In the genomic region with DNA sequence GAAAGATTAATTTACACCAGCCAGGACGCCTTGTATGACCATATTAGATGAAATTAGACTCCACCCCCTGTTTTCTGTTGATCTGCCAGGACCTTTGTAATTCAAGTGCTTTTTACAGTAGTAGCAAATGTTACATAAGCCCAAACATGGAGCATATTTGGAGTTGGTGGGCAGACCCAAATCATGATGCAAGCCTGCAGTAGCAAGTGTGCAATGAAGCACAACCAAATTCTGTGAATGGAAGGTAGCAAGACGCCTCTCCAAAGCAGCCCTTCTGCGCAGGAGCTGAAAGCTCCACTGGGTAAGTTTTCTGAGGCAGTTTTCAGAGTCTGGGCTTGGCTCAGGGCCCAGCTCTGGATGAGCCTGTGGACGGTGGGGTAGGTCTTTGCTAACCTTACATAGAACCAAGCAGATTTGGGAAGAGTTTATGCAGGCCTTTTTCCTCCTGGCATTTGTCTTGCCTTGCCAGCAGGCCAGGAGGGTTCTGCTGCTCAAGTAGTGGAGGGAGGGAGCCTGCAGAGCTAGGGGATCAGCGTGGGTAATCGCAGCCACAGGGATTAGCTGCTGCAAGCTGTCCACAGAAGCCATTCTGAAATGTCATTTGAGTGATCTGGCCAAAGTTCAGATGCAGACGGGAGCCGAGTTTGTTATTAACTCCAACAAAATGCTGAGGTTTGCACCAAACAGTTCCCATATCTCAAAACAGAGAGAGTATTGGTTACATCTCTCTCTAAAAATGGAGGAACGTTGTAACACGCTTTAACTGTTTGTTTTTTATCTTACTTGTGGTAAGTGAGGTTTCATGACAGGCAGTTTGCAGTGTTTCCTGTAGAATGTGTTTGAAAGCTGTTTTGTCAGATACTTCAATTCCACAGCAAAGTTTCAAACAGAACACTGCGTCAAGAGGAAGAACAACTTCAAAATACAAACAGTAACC, we compare ENCODE assay signal across 7 cellular contexts. TPM values are rescaled to one million over a fixed set of nuclear protein-coding genes. Genes with fewer than 3 reads are reported as not detected.
DNase-seq lines count a peak whose midpoint lies in the region; ATAC-seq and TF ChIP-seq lines count a peak whose summit lies in the region.

No MANE protein-coding gene starts in this region.

- no peaks in the 10 kb centered on the region for H3K27me3 ChIP-seq in KMS-11 (ENCODE audit: insufficient read depth, low read depth)
- H3K27me3 ChIP-seq in endodermal cell (ENCODE audit: control insufficient read depth, insufficient read depth, low read length, poor library complexity, severe bottlenecking): no peaks in the 10 kb centered on the region

- H3K36me3 ChIP-seq in KMS-11 (ENCODE audit: insufficient read depth): no peaks in the 10 kb centered on the region
- no peaks in the 10 kb centered on the region for H3K36me3 ChIP-seq in endodermal cell (ENCODE audit: control insufficient read depth, insufficient read depth, low read length)

- peak overlapping the region; percentile 36 for H3K27ac Mint-ChIP-seq in WTC11
- H3K27ac Mint-ChIP-seq in endodermal cell: peak overlapping the region; percentile 1

- H3K4me3 Mint-ChIP-seq in WTC11: peak overlapping the region; percentile 22
- no peak overlapping the region for H3K4me3 Mint-ChIP-seq in endodermal cell

- H3K9me3 Mint-ChIP-seq in WTC11 (no peaks in the 10 kb centered on the region), endodermal cell (no peaks in the 10 kb centered on the region)

- CTCF ChIA-PET in WTC11 (lab: Charles Lee): interaction anchor here (1.0 to 1.6 kb wide), 2 partner anchors 24 to 25 kb away, joined by 3 to 4 read pairs; no protein-coding TSS in a partner anchor

- in situ Hi-C loops in GM13977 (cut with MboI; ENCODE audit: low pct_unique_long_range_greater_than_20kb, low sequenced_read_pairs, unreplicated experiment): no loop called here

- H3K4me3 ChIP-seq in KMS-11 (IDR thresholded peaks at IDR 0.05; ENCODE audit: insufficient read depth, low read depth, low read length) (no peak overlapping the region), endodermal cell (ENCODE audit: low read length) (peak overlapping the region; percentile 1)

- no peaks in the 10 kb centered on the region for H3K36me3 Mint-ChIP-seq in WTC11
- H3K36me3 Mint-ChIP-seq in endodermal cell (ENCODE audit: low read depth): no peaks in the 10 kb centered on the region

- H3K27ac ChIP-seq in KMS-11 (peak overlapping the region; percentile 81), endodermal cell (ENCODE audit: low read depth, low read length) (peak overlapping the region; percentile 13)

- peaks cover 49% of the 10 kb centered on the region for H3K79me2 ChIP-seq in KMS-11 (ENCODE audit: insufficient read depth, low read depth)

- H3K4me1 Mint-ChIP-seq in WTC11: peaks cover 90% of the 10 kb centered on the region
- H3K4me1 Mint-ChIP-seq in endodermal cell: peaks cover 88% of the 10 kb centered on the region

- no peaks in the 10 kb centered on the region for H3K9me3 ChIP-seq in endodermal cell (ENCODE audit: control insufficient read depth, low read length)

- peak; percentile 28 for DNase-seq in GM13977 (ENCODE audit: low spot score)
- DNase-seq in WTC11 (ENCODE audit: low spot score): no peak
- no peak for DNase-seq in endodermal cell
- peak; percentile 60 for DNase-seq in myocyte (ENCODE audit: low read depth)
- no peak for DNase-seq in SW 1271 (lab: John Stamatoyannopoulos, UW)

- H3K9ac ChIP-seq in KMS-11 (peak overlapping the region; percentile 16; the same call in 1 of the 2 replicates), endodermal cell (ENCODE audit: extremely low read depth, low read length, poor library complexity, severe bottlenecking) (no peak overlapping the region)

- WGBS in endodermal cell (ENCODE audit: insufficient coverage in 1 of 2, insufficient read length in 1 of 2), 2 experiments: 54 to 68% methylated on average over 6 to 11 of the region's 11 CpGs

- TF ChIP-seq CTCF in GM13977 (IDR thresholded peaks at IDR 0.05; ENCODE audit: extremely low read depth, insufficient read depth, missing control alignments) (no peak), KMS-11 (conservative IDR thresholded peaks at IDR 0.05; ENCODE audit: low read depth, low read length) (no peak), WTC11 (IDR thresholded peaks at IDR 0.05) (no peak), endodermal cell (conservative IDR thresholded peaks at IDR 0.05) (no peak)

- H4K20me1 ChIP-seq in KMS-11 (ENCODE audit: insufficient read depth): no peaks in the 10 kb centered on the region

- POLR2A ChIA-PET in WTC11 (lab: Charles Lee): no interaction called here

- H3K4me2 ChIP-seq in KMS-11: peak overlapping the region; percentile 73

- H3K27me3 Mint-ChIP-seq in WTC11 (ENCODE audit: low read depth) (no peaks in the 10 kb centered on the region), endodermal cell (ENCODE audit: insufficient read depth) (no peaks in the 10 kb centered on the region)

- ATAC-seq in GM21825 (IDR thresholded peaks at IDR 0.05; ENCODE audit: unreplicated experiment) (peak; percentile 54), WTC11 (peak; percentile 29)

- peaks cover 54% of the 10 kb centered on the region for H3K4me1 ChIP-seq in KMS-11 (ENCODE audit: low read depth, poor library complexity, severe bottlenecking)
- peaks cover 81% of the 10 kb centered on the region for H3K4me1 ChIP-seq in endodermal cell (ENCODE audit: control insufficient read depth, insufficient read depth, low read length)

- H2AFZ ChIP-seq in KMS-11 (ENCODE audit: low read depth): no peak overlapping the region

TF ChIP-seq in WTC11, 78 proteins besides CTCF, POLR2A, EP300 and RAD21:
- TF ChIP-seq GABPB1 (CRISPR knock-in tag; IDR thresholded peaks at IDR 0.05) (peak; percentile 77; the same call in 1 of the 2 replicates), GRHL2 (CRISPR knock-in tag; IDR thresholded peaks at IDR 0.05; ENCODE audit: insufficient replicate concordance, severe bottlenecking) (no peak)
- TF ChIP-seq, protein P1, sequence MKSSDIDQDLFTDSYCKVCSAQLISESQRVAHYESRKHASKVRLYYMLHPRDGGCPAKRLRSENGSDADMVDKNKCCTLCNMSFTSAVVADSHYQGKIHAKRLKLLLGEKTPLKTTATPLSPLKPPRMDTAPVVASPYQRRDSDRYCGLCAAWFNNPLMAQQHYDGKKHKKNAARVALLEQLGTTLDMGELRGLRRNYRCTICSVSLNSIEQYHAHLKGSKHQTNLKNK (CRISPR knock-in tag; IDR thresholded peaks at IDR 0.05): no peak

RNA-seq across cellular contexts. Expression of a gene that starts 55.4 kb away (rescaled TPM):
- 89.8 to 105 TPM (median 92.0 TPM) in 3 replicates for total RNA-seq in WTC11 (2021)
- 100 to 1,000 TPM in 1 of 2 donors, 10 to 100 TPM in 1; 99.7 to 109 TPM for total RNA-seq in endodermal cell
- 115 TPM for polyA plus RNA-seq in endodermal cell (2013, experiment 1 of 2)
- polyA plus RNA-seq in endodermal cell (2013, experiment 2 of 2): 104 TPM
- total RNA-seq in myocyte: 112 and 118 TPM in 2 replicates
- polyA plus RNA-seq in myocyte (2012): 71.4 TPM

RNA-seq across cellular contexts. Expression of a gene that starts 55.8 kb away (rescaled TPM):
- 1.3 TPM in 1 of 3 replicates, not detected in the others for total RNA-seq in WTC11 (2021)
- not detected for total RNA-seq in endodermal cell
- not detected for polyA plus RNA-seq in endodermal cell (2013, experiment 1 of 2)
- polyA plus RNA-seq in endodermal cell (2013, experiment 2 of 2): not detected
- total RNA-seq in myocyte: not detected in 2 replicates
- 0.66 TPM for polyA plus RNA-seq in myocyte (2012)

Comparison
In these comparisons a context has a peak if more than half of its experiments do, and no peak if none do; other contexts are left out.
1. DNase-seq: peak in GM13977 (single experiment) and myocyte (single experiment); none in WTC11 (single experiment), endodermal cell (single experiment) and SW 1271 (0 of 2).